10 cellular contexts compared by ENCODE assay signal in genomic region chr20:43751167-43752050, GRCh38. TPM values are rescaled to one million over a fixed set of nuclear protein-coding genes. Genes with fewer than 3 reads are reported as not detected.
A peak's percentile ranks its signal among the peaks of the same experiment; 100 is the strongest.
DNase-seq lines count a peak whose midpoint lies in the region; ATAC-seq and TF ChIP-seq lines count a peak whose summit lies in the region.
"Had no signal": no experiment of that assay in that cellular context is flagged by ENCODE, and none has a peak within 500 bp of the region (broad histone marks: within the 10 kb centered on the region; RNA-seq: fewer than 3 reads in every experiment).

No MANE protein-coding gene starts in this region.

- H3K4me3 Mint-ChIP-seq in chondrocyte (ENCODE audit: unreplicated experiment): no peak overlapping the region

- in situ Hi-C loops in HAP-1 (cut with MboI; ENCODE audit: low sequenced_read_pairs): loop anchor here (5.0 kb wide), 1 partner anchor 331 kb away; no protein-coding TSS in a partner anchor

- DNase-seq in ELR (ENCODE audit: low read depth) (peak; percentile 98), GM20000 (ENCODE audit: low spot score) (peak; percentile 89), kidney glomerular epithelial cell (lab: John Stamatoyannopoulos, UW) (peak; percentile 16), HAP-1 (ENCODE audit: low spot score in 2 of 2) (no peak), OCI-M2 (lab: John Stamatoyannopoulos, UW; ENCODE audit: unreplicated experiment) (no peak), chondrocyte (ENCODE audit: low spot score) (no peak)
- DNase-seq in activated CD4-positive, alpha-beta T cell treated with anti-CD3 and anti-CD28 coated beads, Interleukin-2, amount 50 U/mL, for 4 hours: peak; percentile 16 to 19

- H3K27ac Mint-ChIP-seq in chondrocyte (ENCODE audit: unreplicated experiment): no peak overlapping the region

- peaks cover 6% of the 10 kb centered on the region for H3K4me1 Mint-ChIP-seq in chondrocyte (ENCODE audit: low read depth)

- H3K4me1 ChIP-seq in HAP-1: no peaks in the 10 kb centered on the region
- H3K4me1 ChIP-seq: parathyroid adenoma had no signal

- peak; percentile 77 for ATAC-seq in HG03565 (IDR thresholded peaks at IDR 0.05; ENCODE audit: unreplicated experiment)

- H3K27me3 ChIP-seq in HAP-1 (ENCODE audit: low read depth): no peaks in the 10 kb centered on the region

- no peaks in the 10 kb centered on the region for H3K9me3 Mint-ChIP-seq in chondrocyte (ENCODE audit: low read depth)

- H3K36me3 ChIP-seq in HAP-1 (replicated peaks): no peaks in the 10 kb centered on the region

- H3K36me3 Mint-ChIP-seq in chondrocyte (ENCODE audit: low read depth): no peaks in the 10 kb centered on the region

- H3K4me3 ChIP-seq in HAP-1: no peak overlapping the region
- H3K4me3 ChIP-seq: SK-N-MC had no signal

- TF ChIP-seq CTCF in GM20000 (IDR thresholded peaks at IDR 0.05; ENCODE audit: extremely low read depth, missing control alignments): no peak
- TF ChIP-seq CTCF in chondrocyte (IDR thresholded peaks at IDR 0.05): no peak

- peaks cover 17% of the 10 kb centered on the region for H3K27me3 Mint-ChIP-seq in chondrocyte (ENCODE audit: low read depth)

- H3K9me3 ChIP-seq in HAP-1: no peaks in the 10 kb centered on the region

RNA-seq across cellular contexts. Expression of gene GTSF1L, which starts 24.6 kb away (rescaled TPM):
- not detected in 3 replicates for total RNA-seq in chondrocyte

Comparison
In these comparisons a context has a peak if more than half of its experiments do, and no peak if none do; other contexts are left out.
1. DNase-seq: peak in ELR (single experiment), GM20000 (single experiment), activated CD4-positive, alpha-beta T cell treated with anti-CD3 and anti-CD28 coated beads, Interleukin-2, amount 50 U/mL, for 4 hours (2 of 2) and kidney glomerular epithelial cell (single experiment); none in HAP-1 (0 of 2), OCI-M2 (single experiment) and chondrocyte (single experiment).